ENCODE assay signal across 23 cellular contexts in the genomic region with DNA sequence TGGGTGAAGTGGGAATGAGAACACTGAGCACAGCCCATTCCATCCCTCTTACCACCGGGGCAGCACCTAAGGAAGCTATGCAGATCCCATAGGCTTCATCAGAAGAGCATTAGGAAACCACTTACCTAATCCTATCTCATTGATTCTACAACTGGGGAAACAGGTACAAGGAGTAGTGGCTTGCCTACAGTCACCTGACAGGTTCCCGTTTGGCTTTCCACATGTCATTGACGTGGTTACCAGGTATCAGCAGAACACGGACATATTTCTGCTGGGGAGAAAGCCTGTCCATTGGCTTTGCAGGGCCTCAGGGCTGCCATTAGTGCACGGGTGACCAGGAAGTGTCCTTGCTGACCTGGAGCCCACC. TPM values are rescaled to one million over a fixed set of nuclear protein-coding genes. Genes with fewer than 3 reads are reported as not detected.
"Had no signal": no experiment of that assay in that cellular context is flagged by ENCODE, and none has a peak within 500 bp of the region (broad histone marks: within the 10 kb centered on the region; RNA-seq: fewer than 3 reads in every experiment).

No MANE protein-coding gene starts in this region.

- H3K27ac ChIP-seq: WERI-Rb-1 had no signal

- FAIRE-seq: endothelial cell of umbilical vein, small intestine had no signal

- H3K36me3 ChIP-seq: WERI-Rb-1 had no signal

- DNase-seq: activated CD4-positive, alpha-beta T cell treated with anti-CD3 and anti-CD28 coated beads for 1 hour; activated CD8-positive, alpha-beta memory T cell treated with anti-CD3 and anti-CD28 coated beads for 24 hours; activated CD8-positive, alpha-beta memory T cell treated with anti-CD3 and anti-CD28 coated beads, Interleukin-2, amount 50 U/mL, for 48 hours; activated effector memory CD4-positive, alpha-beta T cell treated with Interleukin-2 at 50 U/mL for 16 hours; activated naive CD4-positive, alpha-beta T cell treated with anti-CD3 and anti-CD28 coated beads, Interleukin-2, amount 50 U/mL, for 16 hours; activated T-cell treated with anti-CD3 and anti-CD28 coated beads, Interleukin-2, amount 50 U/mL, for 48 hours; aorta; cerebellar nuclear complex; effector CD8-positive, alpha-beta T cell; foreskin fibroblast; hypothalamus; islet precursor cell; midbrain; occipital lobe; posterior cingulate gyrus; small intestine; stimulated activated CD4-positive, alpha-beta T cell treated with anti-CD3 and anti-CD28 coated beads, Interleukin-15, amount 100 ng/mL, for 24 hours; stimulated activated CD4-positive, alpha-beta T cell treated with anti-CD3 and anti-CD28 coated beads, Interleukin-2, amount 100 ng/mL, for 48 hours; SW 1271; T-helper 2 cell; WERI-Rb-1 had no signal

RNA-seq across cellular contexts. Expression of gene AFAP1L1, which starts 11.3 kb away (rescaled TPM):
- polyA plus RNA-seq: neural cell had no signal
